In the genomic region with DNA sequence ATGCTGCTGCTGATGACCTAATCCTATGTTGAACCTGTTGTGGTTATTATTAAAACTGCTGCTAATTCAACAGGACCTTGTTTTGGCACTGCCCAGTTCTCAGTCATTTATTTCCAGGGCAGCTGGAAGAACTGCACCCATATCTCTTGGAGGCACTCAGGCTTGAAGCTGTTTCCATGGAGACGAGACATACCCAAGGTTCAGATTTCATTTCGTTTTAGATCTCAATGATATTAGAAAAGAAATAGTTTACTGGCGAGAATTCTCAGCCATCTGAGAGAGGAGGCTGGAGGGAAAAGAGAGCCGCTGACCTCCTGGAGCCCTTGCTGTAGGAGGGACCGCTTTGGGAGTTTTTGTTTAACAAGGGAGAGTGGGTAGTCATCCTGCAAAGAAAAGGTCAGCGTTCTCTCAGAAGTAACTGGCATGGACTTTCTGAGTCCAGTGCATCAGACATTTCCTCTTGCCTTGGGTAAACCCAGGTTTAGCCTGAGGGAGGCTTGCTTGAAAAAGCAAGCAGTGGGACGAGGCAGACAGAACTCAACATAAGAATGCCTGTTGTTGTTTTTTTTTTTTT, we compare ENCODE assay signal across 9 cellular contexts.
A peak's percentile ranks its signal among the peaks of the same experiment; 100 is the strongest.
DNase-seq lines count a peak whose midpoint lies in the region; ATAC-seq and TF ChIP-seq lines count a peak whose summit lies in the region.
"Had no signal": no experiment of that assay in that cellular context is flagged by ENCODE, and none has a peak within 500 bp of the region (broad histone marks: within the 10 kb centered on the region; RNA-seq: fewer than 3 reads in every experiment).

No MANE protein-coding gene starts in this region.

- no peak for TF ChIP-seq CTCF in astrocyte of the spinal cord (IDR thresholded peaks at IDR 0.05; ENCODE audit: low read depth, low read length)
- no peak for TF ChIP-seq CTCF in lung (IDR thresholded peaks at IDR 0.05; ENCODE audit: control extremely low read depth, extremely low read depth)

- H3K4me3 ChIP-seq in astrocyte of the spinal cord (ENCODE audit: low read depth, low read length) (no peak overlapping the region), lung (no peak overlapping the region)

- 68 to 82% methylated on average over 7 of the region's 7 CpGs for WGBS in lung, 2 donors

- H3K27ac ChIP-seq in lung (ENCODE audit: low read depth in 1 of 2, low read length in 1 of 2): peak overlapping the region; percentile 43 to 48

- DNase-seq in ACHN (peak; percentile 84), NCI-H1105 treated with DMSO at 0.1 percent for 48 hours (lab: John Stamatoyannopoulos, UW) (peak; percentile 82), astrocyte of the spinal cord (ENCODE audit: low read depth, low spot score) (peak; percentile 56), lung (ENCODE audit: low spot score) (no peak), GF-D8 (lab: John Stamatoyannopoulos, UW) (no peak)
- DNase-seq: SW 1271 had no signal

- H3K4me1 ChIP-seq in lung (ENCODE audit: control insufficient read depth in 2 of 2, insufficient read depth in 2 of 2, low read length in 2 of 2): peaks cover 0 to 6% of the 10 kb centered on the region in 2 donors

- in situ Hi-C loops in ACHN (cut with HindIII; ENCODE audit: low pct_ligation_motif_present, low pct_unique_long_range_greater_than_20kb, low sequenced_read_pairs) (no loop called here), astrocyte of the spinal cord (cut with HindIII; ENCODE audit: low sequenced_read_pairs) (no loop called here)

- ATAC-seq in lung (ENCODE audit: insufficient read depth, low FRiP score) (peak; percentile 34), GM21723 (IDR thresholded peaks at IDR 0.05; ENCODE audit: unreplicated experiment) (no peak), GM18520 (IDR thresholded peaks at IDR 0.05; ENCODE audit: unreplicated experiment) (no peak), GM19463 (IDR thresholded peaks at IDR 0.05; ENCODE audit: unreplicated experiment) (no peak)

- H3K27me3 ChIP-seq in lung (ENCODE audit: control insufficient read depth, insufficient read depth): no peaks in the 10 kb centered on the region

- no peaks in the 10 kb centered on the region for H3K9me3 ChIP-seq in lung (ENCODE audit: control insufficient read depth in 2 of 2, insufficient read depth in 1 of 2, low read length in 1 of 2)

- peaks cover 0 to 10% of the 10 kb centered on the region in 2 donors for H3K36me3 ChIP-seq in lung (ENCODE audit: control insufficient read depth in 2 of 2, insufficient read depth in 2 of 2, low read length in 2 of 2)

Comparison
In these comparisons a context has a peak if more than half of its experiments do, and no peak if none do; other contexts are left out.
1. DNase-seq: peak in ACHN (single experiment), NCI-H1105 treated with DMSO at 0.1 percent for 48 hours (single experiment) and astrocyte of the spinal cord (single experiment); none in lung (single experiment) and GF-D8 (single experiment).